In genomic region chr9:114023961-114024360, GRCh38 we compare ENCODE assay signal across 24 cellular contexts. TPM values are rescaled to one million over a fixed set of nuclear protein-coding genes. Genes with fewer than 3 reads are reported as not detected.
A peak's percentile ranks its signal among the peaks of the same experiment; 100 is the strongest.
DNase-seq lines count a peak whose midpoint lies in the region; ATAC-seq, FAIRE-seq and TF ChIP-seq lines count a peak whose summit lies in the region.
"Had no signal": no experiment of that assay in that cellular context is flagged by ENCODE, and none has a peak within 500 bp of the region (broad histone marks: within the 10 kb centered on the region; RNA-seq: fewer than 3 reads in every experiment).

No MANE protein-coding gene starts in this region.

- POLR2A ChIA-PET in A549 (lab: Yijun Ruan, JAX): no interaction called here

- H3K4me2 ChIP-seq in A549: no peak overlapping the region
- H3K4me2 ChIP-seq: BLaER1 treated with 17β-estradiol and CSF1 and Interleukin-3, amounts not matched to agents 10 nM and 100 nM; GM23338 had no signal

- peaks cover 50% of the 10 kb centered on the region for H3K36me3 Mint-ChIP-seq in endothelial cell (ENCODE audit: low read depth, unreplicated experiment)
- H3K36me3 Mint-ChIP-seq in progenitor cell of endocrine pancreas (ENCODE audit: insufficient read depth): peaks cover 69% of the 10 kb centered on the region

- no peak overlapping the region for H3K4me3 ChIP-seq in A549
- H3K4me3 ChIP-seq: BLaER1 treated with 17β-estradiol and CSF1 and Interleukin-3, amounts not matched to agents 10 nM and 100 nM; GM12878; GM23338 had no signal

- CTCF ChIA-PET in A549 (lab: Yijun Ruan, JAX): interaction anchor here (1.0 to 3.8 kb wide), 4 partner anchors 10 to 267 kb away, joined by 3 to 20 read pairs (median 3); no protein-coding TSS in a partner anchor

- TF ChIP-seq CTCF in A549 (IDR thresholded peaks at IDR 0.05) (no peak), endothelial cell (IDR thresholded peaks at IDR 0.05; ENCODE audit: unreplicated experiment) (no peak), progenitor cell of endocrine pancreas (IDR thresholded peaks at IDR 0.05; ENCODE audit: unreplicated experiment) (no peak)

- no peak for TF ChIP-seq POLR2A in A549 (IDR thresholded peaks at IDR 0.05; ENCODE audit: low read length)

- H3K27ac ChIP-seq in A549: no peak overlapping the region
- H3K27ac ChIP-seq: BLaER1 treated with 17β-estradiol and CSF1 and Interleukin-3, amounts not matched to agents 10 nM and 100 nM had no signal

- peaks cover 33% of the 10 kb centered on the region for H3K9me3 ChIP-seq in A549
- H3K9me3 ChIP-seq: BE2C had no signal

- TF ChIP-seq EP300 in A549 (IDR thresholded peaks at IDR 0.05): no peak

- TF ChIP-seq RAD21 in A549 (conservative IDR thresholded peaks at IDR 0.05 in 1 of 2, IDR thresholded peaks at IDR 0.05 in 1 of 2): no peak

- H3K4me3 Mint-ChIP-seq in endothelial cell (ENCODE audit: unreplicated experiment): peak overlapping the region; percentile 26
- no peak overlapping the region for H3K4me3 Mint-ChIP-seq in progenitor cell of endocrine pancreas (ENCODE audit: low read depth)
- H3K4me3 Mint-ChIP-seq: CD14-positive monocyte; CD4-positive, alpha-beta T cell; CD8-positive, alpha-beta memory T cell; GM23338; H9; HFFc6 had no signal

- FAIRE-seq in A549 (lab: Jason Lieb, UNC): no peak
- peak; percentile 14 for FAIRE-seq in RCC 7860 (lab: Jason Lieb, UNC)
- no peak for FAIRE-seq in GM19239 (lab: Jason Lieb, UNC)
- FAIRE-seq: D721Med, GM12878 had no signal

- ATAC-seq in A549 (no peak), HG03025 (IDR thresholded peaks at IDR 0.05; ENCODE audit: low FRiP score, unreplicated experiment) (no peak), left lobe of liver (no peak)
- ATAC-seq: GM12878, GM23338 had no signal

- no peaks in the 10 kb centered on the region for H3K4me1 ChIP-seq in A549
- H3K4me1 ChIP-seq: BE2C had no signal

- DNase-seq in A549 (ENCODE audit: low read depth in 1 of 2, low spot score in 1 of 2) (no peak), RCC 7860 (ENCODE audit: low spot score) (no peak), endothelial cell (ENCODE audit: low spot score) (no peak), progenitor cell of endocrine pancreas (ENCODE audit: low spot score, unreplicated experiment) (no peak), GM19239 (ENCODE audit: insufficient read length, low spot score) (no peak), left lobe of liver (ENCODE audit: low spot score) (no peak)
- DNase-seq: 8988T; AML-193; BE2C; CD4-positive, alpha-beta T cell; CD8-positive, alpha-beta memory T cell; DMS 273 treated with DMSO at 0.1 percent for 48 hours; DMS79; EL; GDM1; H9; HFFc6 had no signal

- peaks cover 7% of the 10 kb centered on the region for H3K4me1 Mint-ChIP-seq in endothelial cell (ENCODE audit: unreplicated experiment)
- peaks cover 4% of the 10 kb centered on the region for H3K4me1 Mint-ChIP-seq in progenitor cell of endocrine pancreas (ENCODE audit: low read depth)
- H3K4me1 Mint-ChIP-seq: CD8-positive, alpha-beta memory T cell had no signal

- H3K27ac Mint-ChIP-seq in endothelial cell (ENCODE audit: unreplicated experiment) (no peak overlapping the region), progenitor cell of endocrine pancreas (peak overlapping the region; percentile 88)
- H3K27ac Mint-ChIP-seq: CD14-positive monocyte; CD4-positive, alpha-beta T cell; CD8-positive, alpha-beta memory T cell; GM23338; H9; HFFc6 had no signal

- peaks cover 7% of the 10 kb centered on the region for H3K9me3 Mint-ChIP-seq in endothelial cell (ENCODE audit: unreplicated experiment)
- peaks cover 35% of the 10 kb centered on the region for H3K9me3 Mint-ChIP-seq in progenitor cell of endocrine pancreas (ENCODE audit: low read depth)

- WGBS in A549 (ENCODE audit: missing lambda C conversion rate): 0% methylated on average over 1 of the region's 1 CpG

- H3K27me3 Mint-ChIP-seq in endothelial cell (ENCODE audit: unreplicated experiment) (no peaks in the 10 kb centered on the region), progenitor cell of endocrine pancreas (no peaks in the 10 kb centered on the region)
- H3K27me3 Mint-ChIP-seq: CD4-positive, alpha-beta T cell had no signal

TF ChIP-seq in A549, 52 proteins besides CTCF, POLR2A, EP300 and RAD21:
- peak; percentile 35; the same call in 1 of the 2 replicates for TF ChIP-seq KDM1A (IDR thresholded peaks at IDR 0.05; ENCODE audit: low read depth)
- no peak for TF ChIP-seq REST (IDR thresholded peaks at IDR 0.05)
- 0 out of 2 replicates have a peak, but pooled peaks have one; percentile 49 for TF ChIP-seq ATOH8 (CRISPR knock-in tag; IDR thresholded peaks at IDR 0.05; ENCODE audit: low read depth)
- TF ChIP-seq JUNB (IDR thresholded peaks at IDR 0.05): no peak
- no peak for TF ChIP-seq FOSB (CRISPR knock-in tag; IDR thresholded peaks at IDR 0.05)
- TF ChIP-seq GATA3 (IDR thresholded peaks at IDR 0.05; ENCODE audit: borderline replicate concordance): no peak

RNA-seq across cellular contexts. Expression of gene AMBP, which starts 54.1 kb away (rescaled TPM):
- polyA plus RNA-seq in A549 (2011; rRNA removed) (9.4 and 9.9 TPM in 2 replicates), A549 (2017; fragmentation: RNase III; extraction: RNeasy Plus Mini Kit Qiagen cat#74134 plus additional on column Dnase treatment) (6.1 to 9.2 TPM (median 6.8 TPM) in 3 replicates)
- polyA plus RNA-seq in A549 (2012; cell fraction: cytosol; rRNA removed): 5.5 and 6.4 TPM in 2 replicates
- polyA plus RNA-seq in A549 (2012; cell fraction: nucleus; rRNA removed): 9.1 and 9.3 TPM in 2 replicates
- polyA minus RNA-seq in A549 (2011; rRNA and poly(A)+ RNA removed): 4.5 and 8.3 TPM in 2 replicates
- total RNA-seq in endothelial cell (ENCODE audit: unreplicated experiment) (not detected), progenitor cell of endocrine pancreas (678 and 717 TPM in 2 replicates), left lobe of liver (6,364 TPM)
- total RNA-seq: A673; CD4-positive, alpha-beta T cell; CD8-positive, alpha-beta memory T cell; HFFc6 had no signal
- polyA plus RNA-seq: CD14-positive monocyte; CD8-positive, alpha-beta memory T cell had no signal

Comparison
In these comparisons a context has a peak if more than half of its experiments do, and no peak if none do; other contexts are left out.
1. RNA of gene AMBP, which starts 54.1 kb away (total RNA-seq): 6,364 TPM in left lobe of liver (single experiment) and 678 to 717 TPM in progenitor cell of endocrine pancreas; not detected in endothelial cell (single experiment); every median in the first group is over 100 times any median in the second.